Comparison of ENCODE assay signal across 33 cellular contexts in the genomic region with DNA sequence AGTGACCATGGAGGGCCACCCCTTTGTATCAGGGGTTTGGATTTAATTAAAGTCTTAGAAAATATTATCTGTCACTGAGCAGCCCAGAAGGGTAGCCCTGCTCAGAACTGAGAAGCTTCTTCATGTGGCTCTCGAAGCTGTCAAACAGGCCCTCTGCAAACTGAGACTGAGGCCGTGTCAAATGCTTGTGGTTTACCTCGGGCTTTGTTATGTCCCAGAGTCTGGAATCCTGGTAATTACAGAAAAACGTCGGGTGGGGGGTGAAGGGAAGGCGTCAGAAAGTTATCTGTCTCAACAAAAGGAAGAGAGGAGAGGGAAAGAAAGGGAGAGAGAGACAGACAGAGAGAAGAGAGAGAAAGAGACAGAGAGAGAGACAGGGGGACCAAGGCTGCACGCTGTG.
DNase-seq lines count a peak whose midpoint lies in the region; ATAC-seq and TF ChIP-seq lines count a peak whose summit lies in the region.
"Had no signal": no experiment of that assay in that cellular context is flagged by ENCODE, and none has a peak within 500 bp of the region (broad histone marks: within the 10 kb centered on the region; RNA-seq: fewer than 3 reads in every experiment).

No MANE protein-coding gene starts in this region.

- no peak overlapping the region for H2AFZ ChIP-seq in hepatocyte

- no peaks in the 10 kb centered on the region for H3K9me3 Mint-ChIP-seq in activated naive CD4-positive, alpha-beta T cell treated with anti-CD3 and anti-CD28 coated beads, Interleukin-2, amount 10 ng/mL, durations not matched to agents 7 days and 5 days
- H3K9me3 Mint-ChIP-seq: activated naive CD4-positive, alpha-beta T cell treated with anti-CD3 and anti-CD28 coated beads, Interleukin-2, amount 50 U/mL, for 72 hours; CD4-positive, alpha-beta T cell; immature natural killer cell; stimulated activated naive CD8-positive, alpha-beta T cell treated with anti-CD3 and anti-CD28 coated beads, Interleukin-15, Interleukin-2, amounts not matched to agents 100 ng/mL and 50 ng/mL, for 24 hours had no signal

- H3K4me3 ChIP-seq in RWPE2 (ENCODE audit: severe bottlenecking) (no peak overlapping the region), upper lobe of right lung (no peak overlapping the region), hepatocyte (no peak overlapping the region), colonic mucosa (no peak overlapping the region)
- H3K4me3 ChIP-seq: cardiac muscle cell, esophagus squamous epithelium, gastroesophageal sphincter, K562, right atrium auricular region, testis, uterus had no signal

- TF ChIP-seq CTCF in RWPE2 (IDR thresholded peaks at IDR 0.05; ENCODE audit: poor library complexity, severe bottlenecking) (no peak), upper lobe of right lung (IDR thresholded peaks at IDR 0.05) (no peak), hepatocyte (IDR thresholded peaks at IDR 0.05; ENCODE audit: poor library complexity) (no peak), colonic mucosa (IDR thresholded peaks at IDR 0.05) (no peak)

- H3K4me1 Mint-ChIP-seq in activated naive CD4-positive, alpha-beta T cell treated with anti-CD3 and anti-CD28 coated beads, Interleukin-2, amount 10 ng/mL, durations not matched to agents 7 days and 5 days: no peaks in the 10 kb centered on the region
- H3K4me1 Mint-ChIP-seq: immature natural killer cell had no signal

- H3K36me3 ChIP-seq in RWPE2 (ENCODE audit: low read depth) (no peaks in the 10 kb centered on the region), upper lobe of right lung (no peaks in the 10 kb centered on the region), hepatocyte (replicated peaks; ENCODE audit: insufficient read depth, low read depth) (no peaks in the 10 kb centered on the region), colonic mucosa (no peaks in the 10 kb centered on the region)
- H3K36me3 ChIP-seq: cardiac muscle cell, esophagus squamous epithelium, gastroesophageal sphincter, right atrium auricular region, uterus had no signal

- peak; percentile 1 for DNase-seq in activated naive CD4-positive, alpha-beta T cell treated with anti-CD3 and anti-CD28 coated beads, Interleukin-2, amount 10 ng/mL, durations not matched to agents 7 days and 5 days
- DNase-seq in activated naive CD4-positive, alpha-beta T cell treated with Interleukin-2 at 50 U/mL for 16 hours: no peak
- DNase-seq in RWPE2 (ENCODE audit: low spot score) (peak; percentile 15), islet precursor cell (peak; percentile 92), upper lobe of right lung (peak; percentile 20), hepatocyte (ENCODE audit: low spot score) (no peak), HT-29 (ENCODE audit: low spot score) (no peak), colonic mucosa (no peak)
- DNase-seq: 8988T; activated CD4-positive, alpha-beta T cell treated with anti-CD3 and anti-CD28 coated beads, Interleukin-2, amount 50 U/mL, for 48 hours; CD4-positive, alpha-beta T cell; DND-41; esophagus squamous epithelium; H7; immature natural killer cell; left colon; mammary epithelial cell; NCI-H1105; NCI-H187 treated with DMSO at 0.1 percent for 48 hours; NCI-H2171; NCI-H510A; SHP77; stimulated activated CD4-positive, alpha-beta T cell treated with anti-CD3 and anti-CD28 coated beads, Interleukin-1b, Interleukin-23, amount 100 ng/mL, for 48 hours; T-helper 2 cell; testis; uterus had no signal

- intact Hi-C loops in upper lobe of right lung (cut with DNase I): no loop called here
- intact Hi-C loops in colonic mucosa (cut with DNase I): loop anchor here (10.0 kb wide), 1 partner anchor 511 kb away; no protein-coding TSS in a partner anchor

- H3K4me1 ChIP-seq in RWPE2 (ENCODE audit: insufficient read depth, poor library complexity, severe bottlenecking): peaks cover 6% of the 10 kb centered on the region
- H3K4me1 ChIP-seq in upper lobe of right lung: no peaks in the 10 kb centered on the region
- H3K4me1 ChIP-seq in hepatocyte (ENCODE audit: insufficient read depth): peaks cover 8% of the 10 kb centered on the region
- H3K4me1 ChIP-seq in colonic mucosa: no peaks in the 10 kb centered on the region
- H3K4me1 ChIP-seq: gastroesophageal sphincter, right atrium auricular region, testis, uterus had no signal

- H3K27me3 Mint-ChIP-seq in activated naive CD4-positive, alpha-beta T cell treated with anti-CD3 and anti-CD28 coated beads, Interleukin-2, amount 10 ng/mL, durations not matched to agents 7 days and 5 days: peaks cover 82% of the 10 kb centered on the region

- ATAC-seq in RWPE2 (ENCODE audit: low read depth) (no peak), upper lobe of right lung (no peak)
- ATAC-seq: activated CD4-positive, CD25-positive, alpha-beta regulatory T cell treated with anti-CD3 and anti-CD28 coated beads, Interleukin-2, amount 50 U/mL, for 24 hours; activated naive CD4-positive, alpha-beta T cell treated with anti-CD3 and anti-CD28 coated beads, Interleukin-2, amount 50 U/mL, for 72 hours; gastroesophageal sphincter; K562; left colon had no signal

- CTCF ChIA-PET in activated naive CD4-positive, alpha-beta T cell treated with anti-CD3 and anti-CD28 coated beads, Interleukin-2, amount 10 ng/mL, durations not matched to agents 7 days and 5 days (lab: Charles Lee): no interaction called here

- H3K9ac ChIP-seq in colonic mucosa (ENCODE audit: low read depth in 2 of 2, low read length in 2 of 2): no peak overlapping the region

- no peaks in the 10 kb centered on the region for H3K79me2 ChIP-seq in hepatocyte

- 19% methylated on average over 7 of the region's 7 CpGs for WGBS in hepatocyte (ENCODE audit: low lambda C conversion rate, missing lambda C conversion rate)

- no peaks in the 10 kb centered on the region for H3K9me3 ChIP-seq in RWPE2 (ENCODE audit: severe bottlenecking)
- no peaks in the 10 kb centered on the region for H3K9me3 ChIP-seq in upper lobe of right lung
- no peaks in the 10 kb centered on the region for H3K9me3 ChIP-seq in hepatocyte (ENCODE audit: low read depth)
- no peaks in the 10 kb centered on the region for H3K9me3 ChIP-seq in colonic mucosa
- H3K9me3 ChIP-seq: esophagus squamous epithelium, gastroesophageal sphincter, right atrium auricular region, testis, uterus had no signal

- H3K27me3 ChIP-seq in RWPE2 (ENCODE audit: insufficient read depth, poor library complexity, severe bottlenecking) (peaks cover 12% of the 10 kb centered on the region), upper lobe of right lung (peaks cover 40% of the 10 kb centered on the region), hepatocyte (peaks cover 34% of the 10 kb centered on the region), colonic mucosa (no peaks in the 10 kb centered on the region)
- H3K27me3 ChIP-seq: right atrium auricular region, testis, uterus had no signal

- no peaks in the 10 kb centered on the region for H4K20me1 ChIP-seq in hepatocyte (ENCODE audit: insufficient read depth, poor library complexity, severe bottlenecking)

- H3K27ac ChIP-seq in RWPE2 (ENCODE audit: poor library complexity, severe bottlenecking) (no peak overlapping the region), upper lobe of right lung (no peak overlapping the region), hepatocyte (no peak overlapping the region), colonic mucosa (no peak overlapping the region)
- H3K27ac ChIP-seq: cardiac muscle cell, esophagus squamous epithelium, gastroesophageal sphincter, right atrium auricular region, testis, uterus had no signal

- no peak overlapping the region for H3K4me2 ChIP-seq in hepatocyte

- no peaks in the 10 kb centered on the region for H3K9me2 ChIP-seq in hepatocyte (replicated peaks; ENCODE audit: insufficient read depth)

- H3K36me3 Mint-ChIP-seq in activated naive CD4-positive, alpha-beta T cell treated with anti-CD3 and anti-CD28 coated beads, Interleukin-2, amount 10 ng/mL, durations not matched to agents 7 days and 5 days: no peaks in the 10 kb centered on the region
- H3K36me3 Mint-ChIP-seq: activated naive CD4-positive, alpha-beta T cell treated with anti-CD3 and anti-CD28 coated beads, Interleukin-2, amount 50 U/mL, for 72 hours; immature natural killer cell had no signal

- no peak overlapping the region for H3K27ac Mint-ChIP-seq in activated naive CD4-positive, alpha-beta T cell treated with anti-CD3 and anti-CD28 coated beads, Interleukin-2, amount 10 ng/mL, durations not matched to agents 7 days and 5 days
- H3K27ac Mint-ChIP-seq: activated naive CD4-positive, alpha-beta T cell treated with anti-CD3 and anti-CD28 coated beads, Interleukin-2, amount 50 U/mL, for 72 hours; CD4-positive, alpha-beta T cell; immature natural killer cell; stimulated activated naive CD8-positive, alpha-beta T cell treated with anti-CD3 and anti-CD28 coated beads, Interleukin-15, Interleukin-2, amounts not matched to agents 100 ng/mL and 50 ng/mL, for 24 hours had no signal

- no peak overlapping the region for H3K4me3 Mint-ChIP-seq in activated naive CD4-positive, alpha-beta T cell treated with anti-CD3 and anti-CD28 coated beads, Interleukin-2, amount 10 ng/mL, durations not matched to agents 7 days and 5 days
- H3K4me3 Mint-ChIP-seq: CD4-positive, alpha-beta T cell; immature natural killer cell; stimulated activated naive CD8-positive, alpha-beta T cell treated with anti-CD3 and anti-CD28 coated beads, Interleukin-15, Interleukin-2, amounts not matched to agents 100 ng/mL and 50 ng/mL, for 24 hours had no signal

Comparison
In these comparisons a context has a peak if more than half of its experiments do, and no peak if none do; other contexts are left out.
1. DNase-seq: peak in activated naive CD4-positive, alpha-beta T cell treated with anti-CD3 and anti-CD28 coated beads, Interleukin-2, amount 10 ng/mL, durations not matched to agents 7 days and 5 days (single experiment), RWPE2 (single experiment), islet precursor cell (single experiment) and upper lobe of right lung (single experiment); none in activated naive CD4-positive, alpha-beta T cell treated with Interleukin-2 at 50 U/mL for 16 hours (single experiment), hepatocyte (single experiment), HT-29 (single experiment) and colonic mucosa (single experiment).